22 cellular contexts compared by ENCODE assay signal in genomic region chr10:34701194-34701593, GRCh38.
DNase-seq lines count a peak whose midpoint lies in the region; TF ChIP-seq lines count a peak whose summit lies in the region.
"Had no signal": no experiment of that assay in that cellular context is flagged by ENCODE, and none has a peak within 500 bp of the region (broad histone marks: within the 10 kb centered on the region; RNA-seq: fewer than 3 reads in every experiment).

No MANE protein-coding gene starts in this region.

- H3K9ac ChIP-seq in BLaER1 = no peak overlapping the region
- H3K9ac ChIP-seq: KMS-11 had no signal

- H4K20me1 ChIP-seq in BLaER1 = peaks cover 100% of the 10 kb centered on the region

- H3K36me3 ChIP-seq in BLaER1 (peaks cover under 1% of the 10 kb centered on the region; the same call in 1 of the 2 replicates), HEK293 (ENCODE audit: control insufficient read depth in 2 of 2, insufficient read depth in 1 of 2, low read length in 2 of 2) (no peaks in the 10 kb centered on the region)
- H3K36me3 ChIP-seq: BE2C, SJCRH30 had no signal

- H3K9me3 ChIP-seq in BLaER1 = no peaks in the 10 kb centered on the region
- H3K9me3 ChIP-seq in HEK293 (ENCODE audit: control insufficient read depth, insufficient read depth, low read depth, low read length) = no peaks in the 10 kb centered on the region
- H3K9me3 ChIP-seq: BE2C, SJCRH30 had no signal

- H3K9me3 Mint-ChIP-seq in neural crest cell = no peaks in the 10 kb centered on the region
- H3K9me3 Mint-ChIP-seq: CD4-positive, alpha-beta T cell had no signal

- no peaks in the 10 kb centered on the region for H3K36me3 Mint-ChIP-seq in neural crest cell (ENCODE audit: low read depth)

- DNase-seq in epithelial cell of prostate (ENCODE audit: low read depth, low spot score) (no peak), neural crest cell (ENCODE audit: low read depth, low spot score) (no peak), DMS153 treated with DMSO at 0.1 percent for 48 hours (lab: John Stamatoyannopoulos, UW; ENCODE audit: unreplicated experiment) (no peak), NCI-H1092 treated with DMSO at 0.1 percent for 48 hours (lab: John Stamatoyannopoulos, UW) (no peak), NCI-H2081 (lab: John Stamatoyannopoulos, UW) (no peak)
- no peak for DNase-seq in activated CD4-positive, CD25-positive, alpha-beta regulatory T cell treated with anti-CD3 and anti-CD28 coated beads, Interleukin-2, amount 50 U/mL, for 72 hours
- DNase-seq: BE2C; CD4-positive, alpha-beta T cell; COR-L47; GOT3; NCI-H1105 treated with DMSO at 0.1 percent for 48 hours; NCI-H2029 treated with DMSO at 0.1 percent for 48 hours; NCI-H2171; NCI-H345; NCI-H524; NCI-H774; NK-92 treated with Interleukin-12 subunit alpha and Interleukin-12 subunit beta, amount 100 ng/mL, for 24 hours; SJCRH30 had no signal

- H3K4me2 ChIP-seq in BLaER1 = peak overlapping the region; percentile 57
- H3K4me2 ChIP-seq: KMS-11 had no signal

- H3K27ac Mint-ChIP-seq in neural crest cell (ENCODE audit: unreplicated experiment) = peak overlapping the region; percentile 63
- H3K27ac Mint-ChIP-seq: CD4-positive, alpha-beta T cell had no signal

- no peak overlapping the region for H3K4me3 Mint-ChIP-seq in neural crest cell
- H3K4me3 Mint-ChIP-seq: CD4-positive, alpha-beta T cell had no signal

- H3K27ac ChIP-seq in BLaER1 = no peak overlapping the region
- H3K27ac ChIP-seq in HEK293 (ENCODE audit: extremely low read depth, low read depth, low read length) = no peak overlapping the region
- peak overlapping the region; percentile 98 for H3K27ac ChIP-seq in epithelial cell of prostate
- H3K27ac ChIP-seq: HL-60, KMS-11, SJCRH30 had no signal

- no peaks in the 10 kb centered on the region for H3K27me3 ChIP-seq in BLaER1
- H3K27me3 ChIP-seq: BE2C, SJCRH30 had no signal

- no peaks in the 10 kb centered on the region for H3K27me3 Mint-ChIP-seq in neural crest cell (ENCODE audit: low read depth)
- H3K27me3 Mint-ChIP-seq: CD4-positive, alpha-beta T cell had no signal

- H3K4me3 ChIP-seq in BLaER1 (no peak overlapping the region), HEK293 (ENCODE audit: low read depth, low read length) (no peak overlapping the region)
- H3K4me3 ChIP-seq: SJCRH30 had no signal

- CTCF ChIA-PET in HEK293 (lab: Yijun Ruan, JAX) = no interaction called here

- peaks cover 60% of the 10 kb centered on the region for H3K4me1 Mint-ChIP-seq in neural crest cell

- H3K4me1 ChIP-seq in BLaER1 (peaks cover 46% of the 10 kb centered on the region), HEK293 (ENCODE audit: control insufficient read depth, insufficient read depth, low read length) (peaks cover 22% of the 10 kb centered on the region)
- H3K4me1 ChIP-seq: BE2C had no signal

- POLR2A ChIA-PET in HEK293 (lab: Yijun Ruan, JAX) = no interaction called here

- no peak for TF ChIP-seq CTCF in HEK293 (tag by site-specific recombination; IDR thresholded peaks at IDR 0.05)
- no peak for TF ChIP-seq CTCF in neural crest cell (conservative IDR thresholded peaks at IDR 0.05)

TF ChIP-seq in HEK293, 187 proteins besides CTCF, POLR2A, EP300 and RAD21:
- TF ChIP-seq PRDM1 (tag by site-specific recombination; IDR thresholded peaks at IDR 0.05) = peak; percentile 47
- no peak for TF ChIP-seq ZBTB1 (tag by site-specific recombination; IDR thresholded peaks at IDR 0.05)
